ENCODE assay signal across 1 cellular context in the genomic region with DNA sequence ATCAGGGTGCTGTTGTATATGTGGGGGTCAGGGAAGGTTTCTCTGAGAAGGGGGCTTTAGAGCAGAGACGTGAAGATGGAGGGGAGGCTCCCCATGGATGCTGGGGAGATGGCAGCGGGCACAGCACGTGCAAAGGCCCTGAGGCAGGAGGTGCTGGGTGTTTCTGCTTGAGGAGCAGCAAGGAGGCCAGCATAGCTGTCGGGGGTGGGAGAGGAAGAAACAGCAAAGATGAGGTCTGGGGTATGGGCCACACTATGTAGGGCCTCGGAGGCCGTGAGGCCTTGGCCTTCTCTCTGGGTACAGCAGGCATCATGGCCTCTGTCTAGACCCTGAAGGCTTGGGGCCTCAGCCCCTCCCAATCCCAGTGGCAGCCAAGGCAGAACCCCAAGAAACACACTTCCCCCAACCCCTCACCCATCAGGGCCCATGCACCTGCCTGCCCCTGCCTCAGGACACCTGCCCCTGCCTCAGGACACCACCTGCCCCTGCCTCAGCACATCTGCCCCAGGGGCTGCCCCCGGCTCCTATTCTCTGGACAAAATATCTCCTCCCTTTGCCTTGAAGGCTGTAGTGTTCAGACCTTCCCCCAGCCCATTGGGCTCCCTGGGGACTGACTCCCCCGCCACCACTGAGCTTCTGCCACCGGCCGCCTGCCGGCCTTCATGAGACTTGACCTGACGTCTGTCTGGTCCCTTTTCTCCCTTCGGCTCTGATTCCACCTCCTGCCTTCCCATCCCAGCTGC.
TF ChIP-seq lines count a peak whose summit lies in the region.

No MANE protein-coding gene starts in this region.

TF ChIP-seq in HepG2, 621 proteins besides CTCF, POLR2A, EP300 and RAD21 (continued from another document and continues in another):
- TF ChIP-seq, protein P1, sequence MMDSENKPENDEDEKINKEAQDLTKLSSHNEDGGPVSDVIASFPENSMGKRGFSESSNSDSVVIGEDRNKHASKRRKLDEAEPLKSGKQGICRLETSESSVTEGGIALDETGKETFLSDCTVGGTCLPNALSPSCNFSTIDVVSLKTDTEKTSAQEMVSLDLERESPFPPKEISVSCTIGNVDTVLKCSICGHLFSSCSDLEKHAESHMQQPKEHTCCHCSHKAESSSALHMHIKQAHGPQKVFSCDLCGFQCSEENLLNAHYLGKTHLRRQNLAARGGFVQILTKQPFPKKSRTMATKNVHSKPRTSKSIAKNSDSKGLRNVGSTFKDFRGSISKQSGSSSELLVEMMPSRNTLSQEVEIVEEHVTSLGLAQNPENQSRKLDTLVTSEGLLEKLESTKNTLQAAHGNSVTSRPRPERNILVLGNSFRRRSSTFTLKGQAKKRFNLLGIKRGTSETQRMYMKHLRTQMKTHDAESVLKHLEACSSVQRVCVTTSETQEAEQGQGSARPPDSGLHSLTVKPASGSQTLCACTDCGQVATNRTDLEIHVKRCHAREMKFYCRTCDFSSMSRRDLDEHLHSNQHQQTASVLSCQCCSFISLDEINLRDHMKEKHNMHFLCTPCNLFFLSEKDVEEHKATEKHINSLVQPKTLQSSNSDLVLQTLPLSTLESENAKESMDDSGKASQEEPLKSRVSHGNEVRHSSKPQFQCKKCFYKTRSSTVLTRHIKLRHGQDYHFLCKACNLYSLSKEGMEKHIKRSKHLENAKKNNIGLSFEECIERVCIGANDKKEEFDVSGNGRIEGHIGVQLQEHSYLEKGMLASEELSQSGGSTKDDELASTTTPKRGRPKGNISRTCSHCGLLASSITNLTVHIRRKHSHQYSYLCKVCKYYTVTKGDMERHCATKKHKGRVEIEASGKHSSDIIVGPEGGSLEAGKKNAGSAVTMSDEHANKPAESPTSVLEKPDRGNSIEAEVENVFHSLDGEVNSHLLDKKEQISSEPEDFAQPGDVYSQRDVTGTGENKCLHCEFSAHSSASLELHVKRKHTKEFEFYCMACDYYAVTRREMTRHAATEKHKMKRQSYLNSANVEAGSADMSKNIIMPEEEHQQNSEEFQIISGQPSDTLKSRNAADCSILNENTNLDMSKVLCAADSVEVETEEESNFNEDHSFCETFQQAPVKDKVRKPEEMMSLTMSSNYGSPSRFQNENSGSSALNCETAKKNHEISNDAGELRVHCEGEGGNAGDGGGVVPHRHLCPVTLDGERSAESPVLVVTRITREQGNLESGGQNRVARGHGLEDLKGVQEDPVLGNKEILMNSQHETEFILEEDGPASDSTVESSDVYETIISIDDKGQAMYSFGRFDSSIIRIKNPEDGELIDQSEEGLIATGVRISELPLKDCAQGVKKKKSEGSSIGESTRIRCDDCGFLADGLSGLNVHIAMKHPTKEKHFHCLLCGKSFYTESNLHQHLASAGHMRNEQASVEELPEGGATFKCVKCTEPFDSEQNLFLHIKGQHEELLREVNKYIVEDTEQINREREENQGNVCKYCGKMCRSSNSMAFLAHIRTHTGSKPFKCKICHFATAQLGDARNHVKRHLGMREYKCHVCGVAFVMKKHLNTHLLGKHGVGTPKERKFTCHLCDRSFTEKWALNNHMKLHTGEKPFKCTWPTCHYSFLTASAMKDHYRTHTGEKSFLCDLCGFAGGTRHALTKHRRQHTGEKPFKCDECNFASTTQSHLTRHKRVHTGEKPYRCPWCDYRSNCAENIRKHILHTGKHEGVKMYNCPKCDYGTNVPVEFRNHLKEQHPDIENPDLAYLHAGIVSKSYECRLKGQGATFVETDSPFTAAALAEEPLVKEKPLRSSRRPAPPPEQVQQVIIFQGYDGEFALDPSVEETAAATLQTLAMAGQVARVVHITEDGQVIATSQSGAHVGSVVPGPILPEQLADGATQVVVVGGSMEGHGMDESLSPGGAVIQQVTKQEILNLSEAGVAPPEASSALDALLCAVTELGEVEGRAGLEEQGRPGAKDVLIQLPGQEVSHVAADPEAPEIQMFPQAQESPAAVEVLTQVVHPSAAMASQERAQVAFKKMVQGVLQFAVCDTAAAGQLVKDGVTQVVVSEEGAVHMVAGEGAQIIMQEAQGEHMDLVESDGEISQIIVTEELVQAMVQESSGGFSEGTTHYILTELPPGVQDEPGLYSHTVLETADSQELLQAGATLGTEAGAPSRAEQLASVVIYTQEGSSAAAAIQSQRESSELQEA (CRISPR knock-in tag; IDR thresholded peaks at IDR 0.05; ENCODE audit: not compliant biosample characterization) = no peak
- TF ChIP-seq KLF15 (CRISPR knock-in tag; IDR thresholded peaks at IDR 0.05; ENCODE audit: borderline replicate concordance) (no peak), TCF7L2 (IDR thresholded peaks at IDR 0.05; ENCODE audit: low read depth, low read length) (no peak), ZFP36 (IDR thresholded peaks at IDR 0.05; ENCODE audit: borderline replicate concordance, low read depth, low read length, partially characterized antibody) (no peak), NFE2L2 (IDR thresholded peaks at IDR 0.05; ENCODE audit: low read length) (no peak), AGO1 (IDR thresholded peaks at IDR 0.05; ENCODE audit: low read depth, low read length, poor library complexity, severe bottlenecking) (no peak), ZNF382 (CRISPR knock-in tag; IDR thresholded peaks at IDR 0.05; ENCODE audit: borderline replicate concordance) (no peak), MXI1 (IDR thresholded peaks at IDR 0.05; ENCODE audit: borderline replicate concordance, low read depth, low read length) (no peak), ZNF329 (CRISPR knock-in tag; IDR thresholded peaks at IDR 0.05; ENCODE audit: low read depth) (no peak), ZNF672 (CRISPR knock-in tag; IDR thresholded peaks at IDR 0.05) (no peak), ZNF30 (CRISPR knock-in tag; IDR thresholded peaks at IDR 0.05) (no peak), KAT7 (CRISPR knock-in tag; IDR thresholded peaks at IDR 0.05; ENCODE audit: borderline replicate concordance) (no peak), MED8 (CRISPR knock-in tag; IDR thresholded peaks at IDR 0.05; ENCODE audit: insufficient replicate concordance) (peak; percentile 20), CHD4 (IDR thresholded peaks at IDR 0.05; ENCODE audit: borderline replicate concordance, low read length) (0 out of 2 replicates have a peak, but pooled peaks have one; percentile 39), RAD51 (IDR thresholded peaks at IDR 0.05; ENCODE audit: borderline replicate concordance) (no peak), NFIC (IDR thresholded peaks at IDR 0.05; ENCODE audit: low read length) (no peak), ATF7 (IDR thresholded peaks at IDR 0.05) (no peak), ATF7 (CRISPR knock-in tag; IDR thresholded peaks at IDR 0.05) (0 out of 2 replicates have a peak, but pooled peaks have one; percentile 10), YEATS2 (CRISPR knock-in tag; IDR thresholded peaks at IDR 0.05; ENCODE audit: borderline replicate concordance) (no peak)
- TF ChIP-seq, protein P2, sequence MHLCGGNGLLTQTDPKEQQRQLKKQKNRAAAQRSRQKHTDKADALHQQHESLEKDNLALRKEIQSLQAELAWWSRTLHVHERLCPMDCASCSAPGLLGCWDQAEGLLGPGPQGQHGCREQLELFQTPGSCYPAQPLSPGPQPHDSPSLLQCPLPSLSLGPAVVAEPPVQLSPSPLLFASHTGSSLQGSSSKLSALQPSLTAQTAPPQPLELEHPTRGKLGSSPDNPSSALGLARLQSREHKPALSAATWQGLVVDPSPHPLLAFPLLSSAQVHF (CRISPR knock-in tag; IDR thresholded peaks at IDR 0.05) = no peak
- TF ChIP-seq, protein P3, sequence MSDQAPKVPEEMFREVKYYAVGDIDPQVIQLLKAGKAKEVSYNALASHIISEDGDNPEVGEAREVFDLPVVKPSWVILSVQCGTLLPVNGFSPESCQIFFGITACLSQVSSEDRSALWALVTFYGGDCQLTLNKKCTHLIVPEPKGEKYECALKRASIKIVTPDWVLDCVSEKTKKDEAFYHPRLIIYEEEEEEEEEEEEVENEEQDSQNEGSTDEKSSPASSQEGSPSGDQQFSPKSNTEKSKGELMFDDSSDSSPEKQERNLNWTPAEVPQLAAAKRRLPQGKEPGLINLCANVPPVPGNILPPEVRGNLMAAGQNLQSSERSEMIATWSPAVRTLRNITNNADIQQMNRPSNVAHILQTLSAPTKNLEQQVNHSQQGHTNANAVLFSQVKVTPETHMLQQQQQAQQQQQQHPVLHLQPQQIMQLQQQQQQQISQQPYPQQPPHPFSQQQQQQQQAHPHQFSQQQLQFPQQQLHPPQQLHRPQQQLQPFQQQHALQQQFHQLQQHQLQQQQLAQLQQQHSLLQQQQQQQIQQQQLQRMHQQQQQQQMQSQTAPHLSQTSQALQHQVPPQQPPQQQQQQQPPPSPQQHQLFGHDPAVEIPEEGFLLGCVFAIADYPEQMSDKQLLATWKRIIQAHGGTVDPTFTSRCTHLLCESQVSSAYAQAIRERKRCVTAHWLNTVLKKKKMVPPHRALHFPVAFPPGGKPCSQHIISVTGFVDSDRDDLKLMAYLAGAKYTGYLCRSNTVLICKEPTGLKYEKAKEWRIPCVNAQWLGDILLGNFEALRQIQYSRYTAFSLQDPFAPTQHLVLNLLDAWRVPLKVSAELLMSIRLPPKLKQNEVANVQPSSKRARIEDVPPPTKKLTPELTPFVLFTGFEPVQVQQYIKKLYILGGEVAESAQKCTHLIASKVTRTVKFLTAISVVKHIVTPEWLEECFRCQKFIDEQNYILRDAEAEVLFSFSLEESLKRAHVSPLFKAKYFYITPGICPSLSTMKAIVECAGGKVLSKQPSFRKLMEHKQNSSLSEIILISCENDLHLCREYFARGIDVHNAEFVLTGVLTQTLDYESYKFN (CRISPR knock-in tag; conservative IDR thresholded peaks at IDR 0.05) = no peak
- TF ChIP-seq, protein P4, sequence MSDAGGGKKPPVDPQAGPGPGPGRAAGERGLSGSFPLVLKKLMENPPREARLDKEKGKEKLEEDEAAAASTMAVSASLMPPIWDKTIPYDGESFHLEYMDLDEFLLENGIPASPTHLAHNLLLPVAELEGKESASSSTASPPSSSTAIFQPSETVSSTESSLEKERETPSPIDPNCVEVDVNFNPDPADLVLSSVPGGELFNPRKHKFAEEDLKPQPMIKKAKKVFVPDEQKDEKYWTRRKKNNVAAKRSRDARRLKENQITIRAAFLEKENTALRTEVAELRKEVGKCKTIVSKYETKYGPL (CRISPR knock-in tag; IDR thresholded peaks at IDR 0.05) = no peak
- TF ChIP-seq, protein P5, sequence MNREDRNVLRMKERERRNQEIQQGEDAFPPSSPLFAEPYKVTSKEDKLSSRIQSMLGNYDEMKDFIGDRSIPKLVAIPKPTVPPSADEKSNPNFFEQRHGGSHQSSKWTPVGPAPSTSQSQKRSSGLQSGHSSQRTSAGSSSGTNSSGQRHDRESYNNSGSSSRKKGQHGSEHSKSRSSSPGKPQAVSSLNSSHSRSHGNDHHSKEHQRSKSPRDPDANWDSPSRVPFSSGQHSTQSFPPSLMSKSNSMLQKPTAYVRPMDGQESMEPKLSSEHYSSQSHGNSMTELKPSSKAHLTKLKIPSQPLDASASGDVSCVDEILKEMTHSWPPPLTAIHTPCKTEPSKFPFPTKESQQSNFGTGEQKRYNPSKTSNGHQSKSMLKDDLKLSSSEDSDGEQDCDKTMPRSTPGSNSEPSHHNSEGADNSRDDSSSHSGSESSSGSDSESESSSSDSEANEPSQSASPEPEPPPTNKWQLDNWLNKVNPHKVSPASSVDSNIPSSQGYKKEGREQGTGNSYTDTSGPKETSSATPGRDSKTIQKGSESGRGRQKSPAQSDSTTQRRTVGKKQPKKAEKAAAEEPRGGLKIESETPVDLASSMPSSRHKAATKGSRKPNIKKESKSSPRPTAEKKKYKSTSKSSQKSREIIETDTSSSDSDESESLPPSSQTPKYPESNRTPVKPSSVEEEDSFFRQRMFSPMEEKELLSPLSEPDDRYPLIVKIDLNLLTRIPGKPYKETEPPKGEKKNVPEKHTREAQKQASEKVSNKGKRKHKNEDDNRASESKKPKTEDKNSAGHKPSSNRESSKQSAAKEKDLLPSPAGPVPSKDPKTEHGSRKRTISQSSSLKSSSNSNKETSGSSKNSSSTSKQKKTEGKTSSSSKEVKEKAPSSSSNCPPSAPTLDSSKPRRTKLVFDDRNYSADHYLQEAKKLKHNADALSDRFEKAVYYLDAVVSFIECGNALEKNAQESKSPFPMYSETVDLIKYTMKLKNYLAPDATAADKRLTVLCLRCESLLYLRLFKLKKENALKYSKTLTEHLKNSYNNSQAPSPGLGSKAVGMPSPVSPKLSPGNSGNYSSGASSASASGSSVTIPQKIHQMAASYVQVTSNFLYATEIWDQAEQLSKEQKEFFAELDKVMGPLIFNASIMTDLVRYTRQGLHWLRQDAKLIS (CRISPR knock-in tag; IDR thresholded peaks at IDR 0.05) = no peak
- TF ChIP-seq, protein P6, sequence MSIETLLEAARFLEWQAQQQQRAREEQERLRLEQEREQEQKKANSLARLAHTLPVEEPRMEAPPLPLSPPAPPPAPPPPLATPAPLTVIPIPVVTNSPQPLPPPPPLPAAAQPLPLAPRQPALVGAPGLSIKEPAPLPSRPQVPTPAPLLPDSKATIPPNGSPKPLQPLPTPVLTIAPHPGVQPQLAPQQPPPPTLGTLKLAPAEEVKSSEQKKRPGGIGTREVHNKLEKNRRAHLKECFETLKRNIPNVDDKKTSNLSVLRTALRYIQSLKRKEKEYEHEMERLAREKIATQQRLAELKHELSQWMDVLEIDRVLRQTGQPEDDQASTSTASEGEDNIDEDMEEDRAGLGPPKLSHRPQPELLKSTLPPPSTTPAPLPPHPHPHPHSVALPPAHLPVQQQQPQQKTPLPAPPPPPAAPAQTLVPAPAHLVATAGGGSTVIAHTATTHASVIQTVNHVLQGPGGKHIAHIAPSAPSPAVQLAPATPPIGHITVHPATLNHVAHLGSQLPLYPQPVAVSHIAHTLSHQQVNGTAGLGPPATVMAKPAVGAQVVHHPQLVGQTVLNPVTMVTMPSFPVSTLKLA (IDR thresholded peaks at IDR 0.05) = no peak
- TF ChIP-seq, protein P7, sequence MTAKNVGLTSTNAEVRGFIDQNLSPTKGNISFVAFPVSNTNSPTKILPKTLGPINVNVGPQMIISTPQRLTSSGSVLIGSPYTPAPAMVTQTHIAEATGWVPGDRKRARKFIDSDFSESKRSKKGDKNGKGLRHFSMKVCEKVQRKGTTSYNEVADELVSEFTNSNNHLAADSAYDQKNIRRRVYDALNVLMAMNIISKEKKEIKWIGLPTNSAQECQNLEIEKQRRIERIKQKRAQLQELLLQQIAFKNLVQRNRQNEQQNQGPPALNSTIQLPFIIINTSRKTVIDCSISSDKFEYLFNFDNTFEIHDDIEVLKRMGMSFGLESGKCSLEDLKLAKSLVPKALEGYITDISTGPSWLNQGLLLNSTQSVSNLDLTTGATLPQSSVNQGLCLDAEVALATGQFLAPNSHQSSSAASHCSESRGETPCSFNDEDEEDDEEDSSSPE (CRISPR knock-in tag; IDR thresholded peaks at IDR 0.05) = no peak
- TF ChIP-seq, protein P8, sequence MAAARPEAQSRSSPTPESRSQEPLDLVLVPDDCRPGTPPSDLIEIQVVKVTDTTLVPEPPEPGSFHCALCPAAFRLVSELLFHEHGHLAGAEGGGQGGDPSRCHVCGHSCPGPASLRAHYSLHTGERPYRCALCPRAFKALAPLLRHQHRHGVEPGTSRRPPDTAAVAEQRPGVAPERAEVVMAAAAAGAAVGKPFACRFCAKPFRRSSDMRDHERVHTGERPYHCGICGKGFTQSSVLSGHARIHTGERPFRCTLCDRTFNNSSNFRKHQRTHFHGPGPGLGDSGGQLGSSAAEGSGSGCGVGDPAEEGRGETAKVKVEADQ (CRISPR knock-in tag; IDR thresholded peaks at IDR 0.05; ENCODE audit: borderline replicate concordance) = no peak
- TF ChIP-seq, protein P9, sequence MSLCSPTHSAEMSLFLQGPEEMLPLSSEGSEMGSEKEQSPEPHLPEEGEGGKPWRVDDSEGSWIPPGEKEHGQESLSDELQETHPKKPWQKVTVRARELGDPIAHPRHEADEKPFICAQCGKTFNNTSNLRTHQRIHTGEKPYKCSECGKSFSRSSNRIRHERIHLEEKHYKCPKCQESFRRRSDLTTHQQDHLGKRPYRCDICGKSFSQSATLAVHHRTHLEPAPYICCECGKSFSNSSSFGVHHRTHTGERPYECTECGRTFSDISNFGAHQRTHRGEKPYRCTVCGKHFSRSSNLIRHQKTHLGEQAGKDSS (CRISPR knock-in tag; IDR thresholded peaks at IDR 0.05; ENCODE audit: borderline replicate concordance, low read depth) = no peak
- TF ChIP-seq, protein P10, sequence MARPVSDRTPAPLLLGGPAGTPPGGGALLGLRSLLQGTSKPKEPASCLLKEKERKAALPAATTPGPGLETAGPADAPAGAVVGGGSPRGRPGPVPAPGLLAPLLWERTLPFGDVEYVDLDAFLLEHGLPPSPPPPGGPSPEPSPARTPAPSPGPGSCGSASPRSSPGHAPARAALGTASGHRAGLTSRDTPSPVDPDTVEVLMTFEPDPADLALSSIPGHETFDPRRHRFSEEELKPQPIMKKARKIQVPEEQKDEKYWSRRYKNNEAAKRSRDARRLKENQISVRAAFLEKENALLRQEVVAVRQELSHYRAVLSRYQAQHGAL (CRISPR knock-in tag; IDR thresholded peaks at IDR 0.05; ENCODE audit: not compliant biosample characterization) = no peak
